9 cellular contexts compared by ENCODE assay signal in the genomic region with DNA sequence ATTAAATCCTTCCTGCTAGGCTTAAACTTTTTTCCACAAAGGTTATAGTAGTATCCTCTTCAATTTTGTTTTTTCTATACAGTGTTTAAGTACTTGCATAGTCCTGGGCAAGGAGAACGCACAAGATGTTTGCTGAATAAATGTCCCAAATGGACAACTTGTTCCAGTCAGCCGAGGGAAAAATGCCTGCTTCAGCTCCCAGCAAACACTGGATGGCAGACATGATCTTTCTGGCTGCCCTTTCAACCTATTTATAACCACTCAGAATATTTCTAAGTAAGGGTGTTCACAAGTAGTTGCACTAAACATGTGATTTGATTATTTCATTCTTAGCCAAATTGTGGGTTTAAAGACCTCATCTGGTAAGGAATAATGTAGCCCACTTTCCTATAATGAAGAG. TPM values are rescaled to one million over a fixed set of nuclear protein-coding genes. Genes with fewer than 3 reads are reported as not detected.
DNase-seq lines count a peak whose midpoint lies in the region; ATAC-seq and TF ChIP-seq lines count a peak whose summit lies in the region.
"Had no signal": no experiment of that assay in that cellular context is flagged by ENCODE, and none has a peak within 500 bp of the region (broad histone marks: within the 10 kb centered on the region; RNA-seq: fewer than 3 reads in every experiment).

No MANE protein-coding gene starts in this region.

- TF ChIP-seq CTCF in epithelial cell of proximal tubule (conservative IDR thresholded peaks at IDR 0.05; ENCODE audit: low read depth, low read length) (peak; percentile 59), nephron progenitor cell (IDR thresholded peaks at IDR 0.05) (peak; percentile 25)

- H3K4me3 Mint-ChIP-seq in nephron progenitor cell: no peak overlapping the region
- no peak overlapping the region for H3K4me3 Mint-ChIP-seq in activated T-helper 1 cell treated with anti-CD3 and anti-CD28 coated beads, Interleukin-12 subunit alpha, Interleukin-12 subunit beta, Interleukin-2, Interleukin-4 antibody, amounts not matched to agents 30 ng/mL and 10 ng/mL and 1 ng/mL, durations not matched to agents 14 hours and 24 hours and 36 hours
- no peak overlapping the region for H3K4me3 Mint-ChIP-seq in activated T-cell treated with anti-CD3 and anti-CD28 coated beads, Interleukin-2, amount 50 U/mL, for 4 hours

- H3K4me1 Mint-ChIP-seq in nephron progenitor cell: no peaks in the 10 kb centered on the region
- H3K4me1 Mint-ChIP-seq in activated T-helper 1 cell treated with anti-CD3 and anti-CD28 coated beads, Interleukin-12 subunit alpha, Interleukin-12 subunit beta, Interleukin-2, Interleukin-4 antibody, amounts not matched to agents 30 ng/mL and 10 ng/mL and 1 ng/mL, durations not matched to agents 14 hours and 24 hours and 36 hours (ENCODE audit: low read depth): no peaks in the 10 kb centered on the region
- H3K4me1 Mint-ChIP-seq in activated T-cell treated with anti-CD3 and anti-CD28 coated beads, Interleukin-2, amount 50 U/mL, for 4 hours (ENCODE audit: low read depth): no peaks in the 10 kb centered on the region

- H3K4me3 ChIP-seq in epithelial cell of proximal tubule (ENCODE audit: low read depth, low read length): no peak overlapping the region

- H3K27me3 Mint-ChIP-seq in nephron progenitor cell (ENCODE audit: low read depth, poor library complexity): peaks cover 5% of the 10 kb centered on the region
- H3K27me3 Mint-ChIP-seq in activated T-helper 1 cell treated with anti-CD3 and anti-CD28 coated beads, Interleukin-12 subunit alpha, Interleukin-12 subunit beta, Interleukin-2, Interleukin-4 antibody, amounts not matched to agents 30 ng/mL and 10 ng/mL and 1 ng/mL, durations not matched to agents 14 hours and 24 hours and 36 hours (ENCODE audit: insufficient read depth): no peaks in the 10 kb centered on the region
- no peaks in the 10 kb centered on the region for H3K27me3 Mint-ChIP-seq in activated T-cell treated with anti-CD3 and anti-CD28 coated beads, Interleukin-2, amount 50 U/mL, for 4 hours (ENCODE audit: low read depth)

- H3K9me3 Mint-ChIP-seq in nephron progenitor cell: no peaks in the 10 kb centered on the region
- no peaks in the 10 kb centered on the region for H3K9me3 Mint-ChIP-seq in activated T-helper 1 cell treated with anti-CD3 and anti-CD28 coated beads, Interleukin-12 subunit alpha, Interleukin-12 subunit beta, Interleukin-2, Interleukin-4 antibody, amounts not matched to agents 30 ng/mL and 10 ng/mL and 1 ng/mL, durations not matched to agents 14 hours and 24 hours and 36 hours
- no peaks in the 10 kb centered on the region for H3K9me3 Mint-ChIP-seq in activated T-cell treated with anti-CD3 and anti-CD28 coated beads, Interleukin-2, amount 50 U/mL, for 4 hours

- H3K36me3 Mint-ChIP-seq in nephron progenitor cell (ENCODE audit: low read depth): peaks cover 62% of the 10 kb centered on the region
- H3K36me3 Mint-ChIP-seq in activated T-helper 1 cell treated with anti-CD3 and anti-CD28 coated beads, Interleukin-12 subunit alpha, Interleukin-12 subunit beta, Interleukin-2, Interleukin-4 antibody, amounts not matched to agents 30 ng/mL and 10 ng/mL and 1 ng/mL, durations not matched to agents 14 hours and 24 hours and 36 hours (ENCODE audit: low read depth): peaks cover 19% of the 10 kb centered on the region
- peaks cover 2% of the 10 kb centered on the region for H3K36me3 Mint-ChIP-seq in activated T-cell treated with anti-CD3 and anti-CD28 coated beads, Interleukin-2, amount 50 U/mL, for 4 hours (ENCODE audit: insufficient read depth)

- no peak for ATAC-seq in activated T-cell treated with anti-CD3 and anti-CD28 coated beads, Interleukin-2, amount 50 U/mL, for 4 hours
- ATAC-seq: activated CD4-positive, CD25-positive, alpha-beta regulatory T cell treated with anti-CD3 and anti-CD28 coated beads, Interleukin-2, amount 50 U/mL, for 24 hours had no signal

- intact Hi-C loops in activated T-helper 1 cell treated with anti-CD3 and anti-CD28 coated beads, Interleukin-12 subunit alpha, Interleukin-12 subunit beta, Interleukin-2, Interleukin-4 antibody, amounts not matched to agents 30 ng/mL and 10 ng/mL and 1 ng/mL, durations not matched to agents 14 hours and 24 hours and 36 hours (cut with micrococcal nuclease): no loop called here

- H3K27ac Mint-ChIP-seq in nephron progenitor cell: no peak overlapping the region
- no peak overlapping the region for H3K27ac Mint-ChIP-seq in activated T-helper 1 cell treated with anti-CD3 and anti-CD28 coated beads, Interleukin-12 subunit alpha, Interleukin-12 subunit beta, Interleukin-2, Interleukin-4 antibody, amounts not matched to agents 30 ng/mL and 10 ng/mL and 1 ng/mL, durations not matched to agents 14 hours and 24 hours and 36 hours

- peak; percentile 77 for DNase-seq in COLO829 (ENCODE audit: low spot score)
- peak; percentile 32 for DNase-seq in NAMALWA (ENCODE audit: low spot score)
- no peak for DNase-seq in epithelial cell of proximal tubule (ENCODE audit: low read depth)
- DNase-seq in nephron progenitor cell: no peak
- DNase-seq in NCI-H1105 (lab: John Stamatoyannopoulos, UW): no peak
- DNase-seq in activated T-helper 1 cell treated with anti-CD3 and anti-CD28 coated beads, Interleukin-12 subunit alpha, Interleukin-12 subunit beta, Interleukin-2, Interleukin-4 antibody, amounts not matched to agents 30 ng/mL and 10 ng/mL and 1 ng/mL, durations not matched to agents 14 hours and 24 hours and 36 hours (ENCODE audit: low spot score): no peak
- DNase-seq in activated T-cell treated with anti-CD3 and anti-CD28 coated beads, Interleukin-2, amount 50 U/mL, for 4 hours: no peak
- DNase-seq in NOMO-1 treated with dmso at 0.1 percent for 144 hours (lab: John Stamatoyannopoulos, UW; ENCODE audit: unreplicated experiment): no peak

RNA-seq across cellular contexts. Expression of a gene that starts 29.8 kb away (rescaled TPM):
- total RNA-seq in epithelial cell of proximal tubule: 46.7 and 52.1 TPM in 2 replicates
- 13.9 and 15.4 TPM in 2 replicates for total RNA-seq in activated T-helper 1 cell treated with anti-CD3 and anti-CD28 coated beads, Interleukin-12 subunit alpha, Interleukin-12 subunit beta, Interleukin-2, Interleukin-4 antibody, amounts not matched to agents 30 ng/mL and 10 ng/mL and 1 ng/mL, durations not matched to agents 14 hours and 24 hours and 36 hours
- 1 to 10 TPM in 1 of 3 donors, under 1 TPM in 2; 0.58 to 1.1 (median 0.63) TPM for total RNA-seq in activated T-cell treated with anti-CD3 and anti-CD28 coated beads, Interleukin-2, amount 50 U/mL, for 4 hours

Comparison
In these comparisons a context has a peak if more than half of its experiments do, and no peak if none do; other contexts are left out.
1. DNase-seq: peak in COLO829 (single experiment) and NAMALWA (single experiment); none in epithelial cell of proximal tubule (single experiment), nephron progenitor cell (single experiment), NCI-H1105 (single experiment), activated T-helper 1 cell treated with anti-CD3 and anti-CD28 coated beads, Interleukin-12 subunit alpha, Interleukin-12 subunit beta, Interleukin-2, Interleukin-4 antibody, amounts not matched to agents 30 ng/mL and 10 ng/mL and 1 ng/mL, durations not matched to agents 14 hours and 24 hours and 36 hours (single experiment), activated T-cell treated with anti-CD3 and anti-CD28 coated beads, Interleukin-2, amount 50 U/mL, for 4 hours (single experiment) and NOMO-1 treated with dmso at 0.1 percent for 144 hours (single experiment).